8 cellular contexts compared by ENCODE assay signal in genomic region chr13:27172495-27172842, GRCh38. TPM values are rescaled to one million over a fixed set of nuclear protein-coding genes. Genes with fewer than 3 reads are reported as not detected.
DNase-seq lines count a peak whose midpoint lies in the region; ATAC-seq and TF ChIP-seq lines count a peak whose summit lies in the region.

No MANE protein-coding gene starts in this region.

- H3K9me3 Mint-ChIP-seq in H9: no peaks in the 10 kb centered on the region; a peak in 1 of 5 replicates

- H3K4me1 ChIP-seq in H9 (ENCODE audit: insufficient read depth, low read length) (peaks cover 3% of the 10 kb centered on the region; the same call in 1 of the 2 replicates), ovary (ENCODE audit: insufficient read depth) (peaks cover 9% of the 10 kb centered on the region)

- no peak overlapping the region for H4K91ac ChIP-seq in H9 (ENCODE audit: insufficient read length, low read depth, low read length)

- TF ChIP-seq CTCF in AG04449 (IDR thresholded peaks at IDR 0.05; ENCODE audit: insufficient read depth, low read length, missing control alignments) (no peak), H9 (conservative IDR thresholded peaks at IDR 0.05) (no peak), SU-DHL-6 (IDR thresholded peaks at IDR 0.05; ENCODE audit: insufficient read depth, low read length, poor library complexity, severe bottlenecking) (no peak), ovary (IDR thresholded peaks at IDR 0.05) (no peak)

- no peaks in the 10 kb centered on the region for H3K9me2 ChIP-seq in SU-DHL-6 (replicated peaks; ENCODE audit: insufficient read depth, low read length)

- H3K4ac ChIP-seq in H9 (ENCODE audit: low read depth, low read length): no peak overlapping the region

- H3K9ac ChIP-seq in H9 (ENCODE audit: extremely low read depth, insufficient read length, low read length): peak overlapping the region; percentile 12
- H3K9ac ChIP-seq in SU-DHL-6 (ENCODE audit: low read length): peak overlapping the region; percentile 76

- H3K18ac ChIP-seq in H9 (ENCODE audit: insufficient read length, low read depth, low read length): no peak overlapping the region

- H3K27me3 ChIP-seq in H9 (ENCODE audit: insufficient read depth, low read length) (no peaks in the 10 kb centered on the region), SU-DHL-6 (ENCODE audit: low read length) (no peaks in the 10 kb centered on the region), ovary (no peaks in the 10 kb centered on the region)

- no CpG with 5 or more reads among the region's 3 CpGs for WGBS in H9 (ENCODE audit: extremely low coverage, insufficient read length, low lambda C conversion rate)
- 2 to 4% (median 4%) methylated on average over 3 of the region's 3 CpGs for WGBS in ovary, 3 donors

- no peak overlapping the region for H3K56ac ChIP-seq in H9 (ENCODE audit: insufficient read length, low read depth, low read length)

- no peak overlapping the region for H3K23ac ChIP-seq in H9 (ENCODE audit: insufficient read length, low read depth, low read length)

- DNase-seq in AG04449 (ENCODE audit: low read depth, low spot score) (no peak), H9 (no peak), erythroblast (lab: John Stamatoyannopoulos, UW) (peak; percentile 86 to 91), ovary (no peak), D341Med (ENCODE audit: low spot score) (no peak)
- DNase-seq in stimulated activated CD4-positive, alpha-beta T cell treated with anti-CD3 and anti-CD28 coated beads, Interleukin-12 subunit alpha, Interleukin-12 subunit beta, amount 100 ng/mL, for 4 hours: no peak

- H2BK15ac ChIP-seq in H9 (ENCODE audit: low read depth, low read length): no peak overlapping the region

- H3F3A ChIP-seq in SU-DHL-6 (ENCODE audit: insufficient read depth): peaks cover 13% of the 10 kb centered on the region

- H3K27me3 Mint-ChIP-seq in H9 (ENCODE audit: low read depth): peaks cover 1% of the 10 kb centered on the region; the same call in 1 of the 2 replicates

- CTCF ChIA-PET in AG04449 (lab: Yijun Ruan, JAX): interaction anchor here (0.9 to 1.5 kb wide), 4 partner anchors 12 to 187 kb away, joined by 3 to 7 read pairs (median 4); no protein-coding TSS in a partner anchor

- H3K36me3 Mint-ChIP-seq in H9 (ENCODE audit: insufficient read depth in 1 of 3, low read depth in 3 of 3): no peaks in the 10 kb centered on the region

- no peak for ATAC-seq in HG03280 (IDR thresholded peaks at IDR 0.05; ENCODE audit: unreplicated experiment)

- H4K20me1 ChIP-seq in H9 (ENCODE audit: control insufficient read depth, insufficient read depth, insufficient read length): no peaks in the 10 kb centered on the region
- peaks cover 25% of the 10 kb centered on the region; the same call in 1 of the 2 replicates for H4K20me1 ChIP-seq in SU-DHL-6 (ENCODE audit: low read depth, low read length)

- no peak overlapping the region for H4K8ac ChIP-seq in H9 (replicated peaks; ENCODE audit: insufficient read length, low read depth, low read length)

- no peak overlapping the region for H2AK5ac ChIP-seq in H9 (ENCODE audit: insufficient read length, low read length)

- H3K27ac ChIP-seq in H9 (ENCODE audit: insufficient read length, low read depth, low read length) (no peak overlapping the region), SU-DHL-6 (ENCODE audit: low read depth, low read length) (peak overlapping the region; percentile 45), ovary (peak overlapping the region in 1 of 2 donors; percentile 94)

- no peak overlapping the region for H3T11ph ChIP-seq in H9 (ENCODE audit: low read length)

- H3K4me1 Mint-ChIP-seq in H9: peaks cover 29 to 32% of the 10 kb centered on the region in 2 experiments

- H3K4me2 ChIP-seq in H9 (ENCODE audit: insufficient read depth, insufficient read length, low read length) (peak overlapping the region; percentile 63), SU-DHL-6 (ENCODE audit: low read depth, low read length, poor library complexity, severe bottlenecking) (peak overlapping the region; percentile 70)

- H3K27ac Mint-ChIP-seq in H9: no peak overlapping the region; a peak in 1 of 7 replicates

- H3K79me1 ChIP-seq in H9 (ENCODE audit: insufficient read depth, low read depth, low read length, poor library complexity, severe bottlenecking): peaks cover 3% of the 10 kb centered on the region

- H2BK120ac ChIP-seq in H9 (ENCODE audit: low read depth, low read length, poor library complexity, severe bottlenecking): no peak overlapping the region

- H4K5ac ChIP-seq in H9 (ENCODE audit: insufficient read length, low read depth, low read length): no peak overlapping the region

- H2BK12ac ChIP-seq in H9 (ENCODE audit: insufficient read length, low read depth, low read length): no peak overlapping the region

- H3K14ac ChIP-seq in H9 (ENCODE audit: insufficient read depth, low read length): no peak overlapping the region

- H3K36me3 ChIP-seq in SU-DHL-6 (ENCODE audit: low read length) (no peaks in the 10 kb centered on the region), ovary (no peaks in the 10 kb centered on the region)

- no peak overlapping the region for H2BK20ac ChIP-seq in H9 (ENCODE audit: low read depth, low read length, poor library complexity, severe bottlenecking)

- H3K4me3 Mint-ChIP-seq in H9: peak overlapping the region; percentile 73 to 84

- H2AFZ ChIP-seq in H9 (ENCODE audit: low read length) (no peak overlapping the region), SU-DHL-6 (ENCODE audit: low read depth, low read length, severe bottlenecking) (peak overlapping the region; percentile 77)

- TF ChIP-seq EP300 in ovary (IDR thresholded peaks at IDR 0.05): no peak

- POLR2A ChIA-PET in AG04449 (lab: Yijun Ruan, JAX): interaction anchor here (1.2 kb wide), 1 partner anchor 11 kb away, joined by 4 read pairs; no protein-coding TSS in a partner anchor

- intact Hi-C loops in ovary (cut with DNase I): loop anchor here (5.0 to 10.0 kb wide), 5 partner anchors 72 to 190 kb away; partner anchors contain the start of genes RASL11A (in 2 of the 4) and RPL21 (in 1 of the 4)

- H3K79me2 ChIP-seq in H9 (ENCODE audit: insufficient read depth, low read length): peaks cover 22% of the 10 kb centered on the region; the same call in 1 of the 2 replicates
- peaks cover 34% of the 10 kb centered on the region for H3K79me2 ChIP-seq in SU-DHL-6 (ENCODE audit: insufficient read depth, low read length)

- H3K4me3 ChIP-seq in AG04449 (ENCODE audit: low read depth, low read length): peak overlapping the region; percentile 74
- H3K4me3 ChIP-seq in SU-DHL-6 (ENCODE audit: insufficient read depth, low read length, poor library complexity, severe bottlenecking): peak overlapping the region; percentile 82
- H3K4me3 ChIP-seq in ovary: peak overlapping the region; percentile 80

- H3K9me3 ChIP-seq in H9 (ENCODE audit: control insufficient read depth, low read depth, low read length) (no peaks in the 10 kb centered on the region), SU-DHL-6 (ENCODE audit: insufficient read depth, low read length) (no peaks in the 10 kb centered on the region), ovary (no peaks in the 10 kb centered on the region)

- H3K23me2 ChIP-seq in H9 (ENCODE audit: insufficient read length, low read depth, low read length, poor library complexity, severe bottlenecking): peaks cover 5% of the 10 kb centered on the region

- no peak overlapping the region for H2BK5ac ChIP-seq in H9 (ENCODE audit: insufficient read length, low read length)

- TF ChIP-seq POLR2A in erythroblast (IDR thresholded peaks at IDR 0.05; ENCODE audit: low read length) (peak; percentile 74), ovary (IDR thresholded peaks at IDR 0.05) (no peak)

RNA-seq across cellular contexts. Expression of gene USP12, which starts 0.9 kb away (rescaled TPM):
- 22.6 and 24.8 TPM in 2 replicates for total RNA-seq in H9 (2021)
- 10 to 100 TPM; 14.0 to 23.6 (median 19.2) TPM for total RNA-seq in ovary
- 10 to 100 TPM in 1 of 2 donors, 1 to 10 TPM in 1; 9.5 to 20.4 TPM for polyA plus RNA-seq in ovary

Comparison
In these comparisons a context has a peak if more than half of its experiments do, and no peak if none do; other contexts are left out.
1. DNase-seq: peak in erythroblast (2 of 2); none in AG04449 (single experiment), H9 (single experiment), ovary (0 of 5), stimulated activated CD4-positive, alpha-beta T cell treated with anti-CD3 and anti-CD28 coated beads, Interleukin-12 subunit alpha, Interleukin-12 subunit beta, amount 100 ng/mL, for 4 hours (single experiment) and D341Med (single experiment).
2. Peak in every context shown above with its lines, with median percentiles within 50 percentile points of each other: H3K4me3 ChIP-seq.